Comparison of ENCODE assay signal across 8 cellular contexts in genomic region chr17:62965149-62965648, GRCh38. TPM values are rescaled to one million over a fixed set of nuclear protein-coding genes. Genes with fewer than 3 reads are reported as not detected.
A peak's percentile ranks its signal among the peaks of the same experiment; 100 is the strongest.
DNase-seq lines count a peak whose midpoint lies in the region; ATAC-seq and TF ChIP-seq lines count a peak whose summit lies in the region.

No MANE protein-coding gene starts in this region.

- H3K4me1 ChIP-seq in left lung, result peaks cover 6 to 36% of the 10 kb centered on the region in 2 donors

- peak; percentile 54 for ATAC-seq in activated CD4-positive, alpha-beta T cell treated with anti-CD3 and anti-CD28 coated beads for 36 hours
- no peak for ATAC-seq in left lung

- H3K4me1 Mint-ChIP-seq in activated CD4-positive, alpha-beta T cell treated with anti-CD3 and anti-CD28 coated beads for 36 hours, result peaks cover 26% of the 10 kb centered on the region
- H3K4me1 Mint-ChIP-seq in activated naive CD4-positive, alpha-beta T cell treated with anti-CD3 and anti-CD28 coated beads for 36 hours (ENCODE audit: low read depth), result peaks cover 22% of the 10 kb centered on the region

- H3K4me3 ChIP-seq in left lung, result peak overlapping the region in 1 of 2 donors; percentile 81

- no peak for TF ChIP-seq CTCF in left lung (IDR thresholded peaks at IDR 0.05)

- H3K9me3 Mint-ChIP-seq in activated CD4-positive, alpha-beta T cell treated with anti-CD3 and anti-CD28 coated beads for 36 hours (ENCODE audit: low read depth), result no peaks in the 10 kb centered on the region
- no peaks in the 10 kb centered on the region for H3K9me3 Mint-ChIP-seq in activated naive CD4-positive, alpha-beta T cell treated with anti-CD3 and anti-CD28 coated beads for 36 hours

- peak overlapping the region; percentile 73 to 81 for H3K27ac ChIP-seq in left lung

- no peaks in the 10 kb centered on the region for H3K27me3 ChIP-seq in left lung

- POLR2A ChIA-PET in activated CD4-positive, alpha-beta T cell treated with anti-CD3 and anti-CD28 coated beads for 36 hours (lab: Charles Lee), result interaction anchor here (1.7 kb wide), 1 partner anchor 241 kb away, joined by 7 read pairs; no protein-coding TSS in a partner anchor

- peak; percentile 78 for DNase-seq in activated CD4-positive, alpha-beta T cell treated with anti-CD3 and anti-CD28 coated beads for 36 hours
- DNase-seq in activated CD4-positive, alpha-beta T cell treated with anti-CD3 and anti-CD28 coated beads for 1 hour, result no peak
- DNase-seq in activated naive CD4-positive, alpha-beta T cell treated with anti-CD3 and anti-CD28 coated beads for 36 hours, result peak; percentile 66
- DNase-seq in left lung (no peak), NCI-H524 treated with DMSO at 0.1 percent for 48 hours (lab: John Stamatoyannopoulos, UW) (no peak), Kasumi-1 (lab: John Stamatoyannopoulos, UW) (no peak), cortex of kidney (lab: John Stamatoyannopoulos, UW) (no peak)
- peak; percentile 23 to 44 for DNase-seq in stimulated activated CD8-positive, alpha-beta memory T cell treated with anti-CD3 and anti-CD28 coated beads, Interleukin-2, amount 100 ng/mL, for 48 hours (ENCODE audit: low read depth in 2 of 2)

- H3K36me3 Mint-ChIP-seq in activated CD4-positive, alpha-beta T cell treated with anti-CD3 and anti-CD28 coated beads for 36 hours (ENCODE audit: low read depth), result no peaks in the 10 kb centered on the region
- no peaks in the 10 kb centered on the region for H3K36me3 Mint-ChIP-seq in activated naive CD4-positive, alpha-beta T cell treated with anti-CD3 and anti-CD28 coated beads for 36 hours (ENCODE audit: low read depth)

- peaks cover 31% of the 10 kb centered on the region for H3K27me3 Mint-ChIP-seq in activated CD4-positive, alpha-beta T cell treated with anti-CD3 and anti-CD28 coated beads for 36 hours
- H3K27me3 Mint-ChIP-seq in activated naive CD4-positive, alpha-beta T cell treated with anti-CD3 and anti-CD28 coated beads for 36 hours (ENCODE audit: low read depth), result peaks cover 13% of the 10 kb centered on the region

- H3K27ac Mint-ChIP-seq in activated CD4-positive, alpha-beta T cell treated with anti-CD3 and anti-CD28 coated beads for 36 hours, result peak overlapping the region; percentile 86
- peak overlapping the region; percentile 81 for H3K27ac Mint-ChIP-seq in activated naive CD4-positive, alpha-beta T cell treated with anti-CD3 and anti-CD28 coated beads for 36 hours

- intact Hi-C loops in activated CD4-positive, alpha-beta T cell treated with anti-CD3 and anti-CD28 coated beads for 36 hours (cut with DNase I, micrococcal nuclease), result loop anchor here (1.0 to 10.0 kb wide), 11 partner anchors 241 to 900 kb away; partner anchors contain the start of genes DCAF7 (in 1 of the 2), FTSJ3 (in 1 of the 2), MAP3K3 (in 1 of the 2) and MED13 (in 1 of the 2)
- intact Hi-C loops in activated naive CD4-positive, alpha-beta T cell treated with anti-CD3 and anti-CD28 coated beads for 36 hours (cut with micrococcal nuclease), result loop anchor here (2.0 to 10.0 kb wide), 5 partner anchors 73 to 807 kb away; partner anchors contain the start of genes CCDC47, DDX42 and TLK2
- intact Hi-C loops in left lung (cut with DNase I), result no loop called here

- CTCF ChIA-PET in activated CD4-positive, alpha-beta T cell treated with anti-CD3 and anti-CD28 coated beads for 36 hours (lab: Charles Lee), result interaction anchor here (0.6 to 1.2 kb wide), 4 partner anchors 35 to 317 kb away, joined by 3 to 5 read pairs (median 3); no protein-coding TSS in a partner anchor
- CTCF ChIA-PET in activated naive CD4-positive, alpha-beta T cell treated with anti-CD3 and anti-CD28 coated beads for 36 hours (lab: Charles Lee), result interaction anchor here (0.9 kb wide), 1 partner anchor 442 kb away, joined by 3 read pairs; no protein-coding TSS in a partner anchor

- no peaks in the 10 kb centered on the region for H3K36me3 ChIP-seq in left lung

- H3K4me3 Mint-ChIP-seq in activated CD4-positive, alpha-beta T cell treated with anti-CD3 and anti-CD28 coated beads for 36 hours, result peak overlapping the region; percentile 78
- peak overlapping the region; percentile 82 for H3K4me3 Mint-ChIP-seq in activated naive CD4-positive, alpha-beta T cell treated with anti-CD3 and anti-CD28 coated beads for 36 hours

- H3K9me3 ChIP-seq in left lung, result no peaks in the 10 kb centered on the region

RNA-seq across cellular contexts. Expression of gene TANC2, which starts 0.8 kb away (rescaled TPM):
- total RNA-seq in activated CD4-positive, alpha-beta T cell treated with anti-CD3 and anti-CD28 coated beads for 36 hours, result 1 to 10 TPM; 5.0 to 6.6 TPM
- total RNA-seq in activated naive CD4-positive, alpha-beta T cell treated with anti-CD3 and anti-CD28 coated beads for 36 hours, result 1 to 10 TPM; 4.3 to 5.7 TPM
- 100 to 1,000 TPM; 106 to 119 TPM for total RNA-seq in left lung

Comparison
In these comparisons a context has a peak if more than half of its experiments do, and no peak if none do; other contexts are left out.
1. DNase-seq: peak in activated CD4-positive, alpha-beta T cell treated with anti-CD3 and anti-CD28 coated beads for 36 hours (single experiment), activated naive CD4-positive, alpha-beta T cell treated with anti-CD3 and anti-CD28 coated beads for 36 hours (single experiment) and stimulated activated CD8-positive, alpha-beta memory T cell treated with anti-CD3 and anti-CD28 coated beads, Interleukin-2, amount 100 ng/mL, for 48 hours (2 of 2); none in activated CD4-positive, alpha-beta T cell treated with anti-CD3 and anti-CD28 coated beads for 1 hour (single experiment), left lung (0 of 2), NCI-H524 treated with DMSO at 0.1 percent for 48 hours (single experiment), Kasumi-1 (0 of 2) and cortex of kidney (single experiment).
2. RNA of gene TANC2, which starts 0.8 kb away (total RNA-seq): 106 to 119 TPM in left lung; 5.0 to 6.6 TPM in activated CD4-positive, alpha-beta T cell treated with anti-CD3 and anti-CD28 coated beads for 36 hours and 4.3 to 5.7 TPM in activated naive CD4-positive, alpha-beta T cell treated with anti-CD3 and anti-CD28 coated beads for 36 hours; every median in the first group is over 10 times any median in the second.
3. intact Hi-C loops: an anchor here in activated CD4-positive, alpha-beta T cell treated with anti-CD3 and anti-CD28 coated beads for 36 hours (1.0 to 10.0 kb wide) and activated naive CD4-positive, alpha-beta T cell treated with anti-CD3 and anti-CD28 coated beads for 36 hours (2.0 to 10.0 kb wide); none called in left lung.